ENCODE assay signal across 10 cellular contexts in the genomic region with DNA sequence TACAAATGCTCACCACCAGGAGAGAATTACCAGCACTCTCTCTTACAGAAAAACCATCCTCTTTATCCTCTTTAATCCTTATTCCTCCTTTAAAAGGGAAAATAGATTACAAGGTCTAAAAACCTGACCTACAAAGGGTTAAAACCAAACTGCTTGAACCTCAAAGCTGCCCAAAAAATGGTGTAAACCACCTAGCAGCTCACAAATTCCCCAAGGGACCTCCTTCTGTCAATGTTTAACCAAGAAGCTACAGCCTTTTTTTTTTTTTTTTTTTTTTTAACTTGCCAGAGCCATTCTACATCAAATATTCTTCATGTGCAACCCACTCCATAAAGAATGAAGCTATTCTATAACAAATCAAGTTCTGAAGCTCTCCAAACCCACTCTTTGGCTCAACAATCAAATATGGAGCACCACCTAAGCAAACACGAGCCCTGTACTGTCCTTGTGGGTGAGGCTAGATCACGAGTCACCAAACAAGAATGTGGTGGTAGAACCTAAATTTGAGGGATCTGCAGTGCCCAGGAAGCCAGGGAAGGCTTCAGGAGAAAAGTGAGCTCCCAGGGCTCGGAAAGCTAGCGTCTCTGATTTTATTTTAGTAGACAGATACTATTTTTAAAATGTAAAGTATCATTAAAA. TPM values are rescaled to one million over a fixed set of nuclear protein-coding genes. Genes with fewer than 3 reads are reported as not detected.
DNase-seq lines count a peak whose midpoint lies in the region; ATAC-seq and TF ChIP-seq lines count a peak whose summit lies in the region.
"Had no signal": no experiment of that assay in that cellular context is flagged by ENCODE, and none has a peak within 500 bp of the region (broad histone marks: within the 10 kb centered on the region; RNA-seq: fewer than 3 reads in every experiment).

No MANE protein-coding gene starts in this region.

- peak overlapping the region; percentile 39 for H2AFZ ChIP-seq in ACC112 (ENCODE audit: low read length, unreplicated experiment)
- H2AFZ ChIP-seq in PC-3 (ENCODE audit: low read length), result no peak overlapping the region

- H3K36me3 ChIP-seq in ACC112 (ENCODE audit: insufficient read depth, low read length) (no peaks in the 10 kb centered on the region), PC-3 (ENCODE audit: low read depth, low read length) (no peaks in the 10 kb centered on the region), iPS-15b (ENCODE audit: control insufficient read depth, insufficient read depth, low read length) (no peaks in the 10 kb centered on the region)

- H3K27me3 Mint-ChIP-seq in T-helper 17 cell, result peaks cover 31% of the 10 kb centered on the region

- H3K27ac ChIP-seq in ACC112 (ENCODE audit: low read depth, low read length) (peak overlapping the region; percentile 68), PC-3 (ENCODE audit: low read length) (peak overlapping the region; percentile 9)

- intact Hi-C loops in PC-3 (cut with micrococcal nuclease), result loop anchor here (10.0 kb wide), 2 partner anchors 294 to 346 kb away; no protein-coding TSS in a partner anchor

- TF ChIP-seq CTCF in PC-3 (conservative IDR thresholded peaks at IDR 0.05; ENCODE audit: low read depth, low read length), result no peak

- no peaks in the 10 kb centered on the region for H3K36me3 Mint-ChIP-seq in T-helper 17 cell (ENCODE audit: low read depth)

- peaks cover 6% of the 10 kb centered on the region for H3F3A ChIP-seq in PC-3 (ENCODE audit: low read length, unreplicated experiment)

- no peaks in the 10 kb centered on the region for H3K27me3 ChIP-seq in ACC112 (ENCODE audit: insufficient read depth, low read length)
- H3K27me3 ChIP-seq in PC-3 (ENCODE audit: low read length), result no peaks in the 10 kb centered on the region
- no peaks in the 10 kb centered on the region for H3K27me3 ChIP-seq in iPS-15b (ENCODE audit: control insufficient read depth, insufficient read depth, low read length)

- no peaks in the 10 kb centered on the region for H3K9me2 ChIP-seq in PC-3 (replicated peaks; ENCODE audit: low read length)

- peak overlapping the region; percentile 21 for H3K4me2 ChIP-seq in PC-3 (ENCODE audit: low read length)

- POLR2A ChIA-PET in PC-3 (lab: Charles Lee; ENCODE audit: unreplicated experiment), result interaction anchor here (0.6 to 0.7 kb wide), 2 partner anchors 20 to 144 kb away, joined by 3 to 33 read pairs; a partner anchor contains a TSS

- peak overlapping the region; percentile 77 for H3K4me3 ChIP-seq in ACC112 (ENCODE audit: low read depth, low read length)
- no peak overlapping the region for H3K4me3 ChIP-seq in PC-3 (ENCODE audit: low read length)
- peak overlapping the region; percentile 27 for H3K4me3 ChIP-seq in iPS-15b (ENCODE audit: low read depth, low read length)

- DNase-seq in PC-3 (peak; percentile 84), T-helper 17 cell (no peak), NCI-H1417 (lab: John Stamatoyannopoulos, UW) (no peak), GOT3 (lab: John Stamatoyannopoulos, UW) (no peak)
- no peak for DNase-seq in effector CD4-positive, alpha-beta T cell
- DNase-seq: erythroblast, SHP77 treated with DMSO at 0.1 percent for 48 hours had no signal

- peak; percentile 56 for ATAC-seq in GM21737 (IDR thresholded peaks at IDR 0.05; ENCODE audit: unreplicated experiment)
- ATAC-seq in PC-3, result peak; percentile 64
- ATAC-seq in T-helper 17 cell, result no peak

- H3K9me3 ChIP-seq in PC-3 (ENCODE audit: low read length) (no peaks in the 10 kb centered on the region), iPS-15b (ENCODE audit: control insufficient read depth, insufficient read depth, low read length) (no peaks in the 10 kb centered on the region), T-helper 17 cell (ENCODE audit: control insufficient read depth, low read length, poor library complexity, severe bottlenecking) (peaks cover 2% of the 10 kb centered on the region)

- H3K79me2 ChIP-seq in ACC112 (ENCODE audit: control insufficient read depth, insufficient read depth, low read length, unreplicated experiment), result peaks cover 32% of the 10 kb centered on the region
- peaks cover 81% of the 10 kb centered on the region for H3K79me2 ChIP-seq in PC-3 (ENCODE audit: low read length)

- no peak overlapping the region for H3K4me3 Mint-ChIP-seq in T-helper 17 cell

- H3K9ac ChIP-seq in PC-3 (ENCODE audit: low read length), result no peak overlapping the region
- peak overlapping the region; percentile 5 for H3K9ac ChIP-seq in iPS-15b (ENCODE audit: low read depth, low read length)

- peaks cover 6% of the 10 kb centered on the region; the same call in 1 of the 2 replicates for H4K20me1 ChIP-seq in PC-3 (ENCODE audit: low read length)

- H3K4me1 ChIP-seq in ACC112 (ENCODE audit: control insufficient read depth, insufficient read depth, low read length, unreplicated experiment) (peaks cover 42% of the 10 kb centered on the region), PC-3 (ENCODE audit: insufficient read depth, low read length) (peaks cover 47% of the 10 kb centered on the region), iPS-15b (ENCODE audit: control insufficient read depth, insufficient read depth, low read length) (peaks cover 21% of the 10 kb centered on the region)

- BruUV-seq in PC-3 (replicated peaks; lab: Mats Ljungman, UMichigan), result no TSS peak

- H3K4me1 Mint-ChIP-seq in T-helper 17 cell, result no peaks in the 10 kb centered on the region

- H3K27ac Mint-ChIP-seq in T-helper 17 cell, result no peak overlapping the region

- CTCF ChIA-PET in PC-3 (lab: Charles Lee), result no interaction called here

RNA-seq across cellular contexts. Expression of a gene that starts 20.1 kb away (rescaled TPM):
- total RNA-seq in PC-3 (2014; rRNA removed) (34.6 and 48.0 TPM in 2 replicates), T-helper 17 cell (1 to 10 TPM in 1 of 2 donors, not detected in 1; 8.5 TPM)

RNA-seq across cellular contexts. Expression of a gene that starts 20.6 kb away (rescaled TPM):
- total RNA-seq in PC-3 (2014; rRNA removed) (7.9 and 10.5 TPM in 2 replicates), T-helper 17 cell (under 1 TPM in 1 of 2 donors, not detected in 1; 0.25 TPM)
